In genomic region chr11:126424471-126425039, GRCh38 we compare ENCODE assay signal across 22 cellular contexts.
"Had no signal": no experiment of that assay in that cellular context is flagged by ENCODE, and none has a peak within 500 bp of the region (broad histone marks: within the 10 kb centered on the region; RNA-seq: fewer than 3 reads in every experiment).

No MANE protein-coding gene starts in this region.

- H3K27me3 Mint-ChIP-seq: activated T-cell treated with anti-CD3 and anti-CD28 coated beads, Interleukin-2, amount 50 U/mL, for 24 hours; natural killer cell treated with Interleukin-12 subunit alpha and Interleukin-12 subunit beta and Interleukin-15 and Interleukin-18, amount 100 ng/mL, for 72 hours had no signal

- H3K36me3 Mint-ChIP-seq: activated naive CD8-positive, alpha-beta T cell treated with anti-CD3 and anti-CD28 coated beads, Interleukin-2, amount 10 ng/mL, durations not matched to agents 7 days and 5 days; natural killer cell treated with Interleukin-12 subunit alpha and Interleukin-12 subunit beta and Interleukin-15 and Interleukin-18, amount 100 ng/mL, for 72 hours; stimulated activated effector memory CD8-positive, alpha-beta T cell treated with anti-CD3 and anti-CD28 coated beads, Interleukin-12 subunit alpha, Interleukin-12 subunit beta, amount 100 ng/mL, for 72 hours; T-cell had no signal

- H3K4me3 Mint-ChIP-seq: activated naive CD8-positive, alpha-beta T cell treated with anti-CD3 and anti-CD28 coated beads, Interleukin-2, amount 10 ng/mL, durations not matched to agents 7 days and 5 days; activated T-cell treated with anti-CD3 and anti-CD28 coated beads, Interleukin-2, amount 50 U/mL, for 24 hours; immature natural killer cell; natural killer cell treated with Interleukin-12 subunit alpha and Interleukin-12 subunit beta and Interleukin-15 and Interleukin-18, amount 100 ng/mL, for 72 hours; stimulated activated effector memory CD8-positive, alpha-beta T cell treated with anti-CD3 and anti-CD28 coated beads, Interleukin-12 subunit alpha, Interleukin-12 subunit beta, amount 100 ng/mL, for 72 hours; T-helper 2 cell treated with Interferon-gamma antibody and Interleukin-4, amounts not matched to agents 5 μg/mL and 100 μg/mL, for 36 hours had no signal

- H3K79me2 ChIP-seq: parathyroid adenoma had no signal

- H3K4me3 ChIP-seq: skin epidermis had no signal

- H2AFZ ChIP-seq: parathyroid adenoma had no signal

- ATAC-seq: activated CD4-positive, CD25-positive, alpha-beta regulatory T cell treated with anti-CD3 and anti-CD28 coated beads, Interleukin-2, amount 50 U/mL, for 24 hours; left ventricle myocardium superior; stimulated activated effector memory CD8-positive, alpha-beta T cell treated with anti-CD3 and anti-CD28 coated beads, Interleukin-12 subunit alpha, Interleukin-12 subunit beta, amount 100 ng/mL, for 72 hours; T-cell had no signal

- DNase-seq: activated CD4-positive, alpha-beta T cell treated with anti-CD3 and anti-CD28 coated beads, Interleukin-2, amount 50 U/mL, for 1 hour; activated CD8-positive, alpha-beta memory T cell treated with anti-CD3 and anti-CD28 coated beads for 24 hours; activated CD8-positive, alpha-beta memory T cell treated with anti-CD3 and anti-CD28 coated beads, Interleukin-2, amount 50 U/mL, for 4 hours; activated naive CD4-positive, alpha-beta T cell treated with Interleukin-2 at 50 U/mL for 16 hours; activated naive CD8-positive, alpha-beta T cell treated with anti-CD3 and anti-CD28 coated beads, Interleukin-2, amount 10 ng/mL, durations not matched to agents 7 days and 5 days; activated T-cell treated with anti-CD3 and anti-CD28 coated beads, Interleukin-2, amount 50 U/mL, for 24 hours; cerebellar nuclear complex; cortex of kidney; effector CD4-positive, alpha-beta T cell; foreskin fibroblast; immature natural killer cell; midbrain; stimulated activated CD4-positive, alpha-beta T cell treated with anti-CD3 and anti-CD28 coated beads, Interleukin-2, amount 100 ng/mL, for 24 hours; T-cell had no signal

- H3K27ac Mint-ChIP-seq: activated naive CD8-positive, alpha-beta T cell treated with anti-CD3 and anti-CD28 coated beads, Interleukin-2, amount 10 ng/mL, durations not matched to agents 7 days and 5 days; activated T-cell treated with anti-CD3 and anti-CD28 coated beads, Interleukin-2, amount 50 U/mL, for 24 hours; stimulated activated effector memory CD8-positive, alpha-beta T cell treated with anti-CD3 and anti-CD28 coated beads, Interleukin-12 subunit alpha, Interleukin-12 subunit beta, amount 100 ng/mL, for 72 hours; T-cell; T-helper 2 cell treated with Interferon-gamma antibody and Interleukin-4, amounts not matched to agents 5 μg/mL and 100 μg/mL, for 36 hours had no signal

- H3K4me1 ChIP-seq: parathyroid adenoma had no signal

- H3K9me3 Mint-ChIP-seq: activated naive CD8-positive, alpha-beta T cell treated with anti-CD3 and anti-CD28 coated beads, Interleukin-2, amount 10 ng/mL, durations not matched to agents 7 days and 5 days; activated T-cell treated with anti-CD3 and anti-CD28 coated beads, Interleukin-2, amount 50 U/mL, for 24 hours; immature natural killer cell; natural killer cell treated with Interleukin-12 subunit alpha and Interleukin-12 subunit beta and Interleukin-15 and Interleukin-18, amount 100 ng/mL, for 72 hours; stimulated activated effector memory CD8-positive, alpha-beta T cell treated with anti-CD3 and anti-CD28 coated beads, Interleukin-12 subunit alpha, Interleukin-12 subunit beta, amount 100 ng/mL, for 72 hours; T-cell; T-helper 2 cell treated with Interferon-gamma antibody and Interleukin-4, amounts not matched to agents 5 μg/mL and 100 μg/mL, for 36 hours had no signal

- H3K27ac ChIP-seq: parathyroid adenoma, VCaP had no signal

- H3K9ac ChIP-seq: parathyroid adenoma had no signal
